14 cellular contexts compared by ENCODE assay signal in the genomic region with DNA sequence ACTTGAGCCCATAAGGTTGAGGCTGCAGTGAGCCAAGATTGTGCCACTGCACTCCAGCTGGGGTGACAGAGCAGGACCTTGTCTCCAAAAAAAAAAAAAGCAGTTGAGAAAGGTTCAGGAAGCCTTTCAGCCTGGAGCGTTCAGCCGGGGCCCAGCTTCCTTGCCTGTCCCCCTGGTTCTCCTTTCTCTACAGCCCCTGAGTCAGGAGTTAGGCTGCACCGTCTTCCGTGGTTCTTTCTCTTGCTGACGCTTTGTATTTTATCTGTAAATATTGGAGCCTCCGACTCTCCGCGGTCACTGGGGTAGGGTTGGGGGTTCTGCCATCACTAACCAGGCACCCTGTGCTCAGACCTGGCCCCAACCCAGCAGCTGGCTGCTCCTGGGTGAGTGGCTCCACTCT.
"Had no signal": no experiment of that assay in that cellular context is flagged by ENCODE, and none has a peak within 500 bp of the region (broad histone marks: within the 10 kb centered on the region; RNA-seq: fewer than 3 reads in every experiment).

No MANE protein-coding gene starts in this region.

- H3K27me3 Mint-ChIP-seq: activated T-helper 17 cell treated with anti-CD3 and anti-CD28 coated beads, Interleukin-2, amount 50 U/mL, for 72 hours; type B pancreatic cell had no signal

- DNase-seq: activated CD4-positive, alpha-beta T cell treated with anti-CD3 and anti-CD28 coated beads, Interleukin-2, amount 50 U/mL, for 48 hours; activated naive CD4-positive, alpha-beta T cell treated with anti-CD3 and anti-CD28 coated beads for 36 hours; endodermal cell; occipital lobe; psoas muscle; SK-N-SH; stimulated activated CD4-positive, alpha-beta T cell treated with anti-CD3 and anti-CD28 coated beads, Interleukin-4, amount 100 ng/mL, for 1 hour; stimulated activated naive CD4-positive, alpha-beta T cell; T-helper 1 cell; WERI-Rb-1 had no signal

- H3K27ac ChIP-seq: breast epithelium, psoas muscle, WERI-Rb-1 had no signal

- H3K4me1 Mint-ChIP-seq: endodermal cell, nephron had no signal

- H3K27ac Mint-ChIP-seq: activated naive CD4-positive, alpha-beta T cell treated with anti-CD3 and anti-CD28 coated beads for 36 hours; activated T-helper 17 cell treated with anti-CD3 and anti-CD28 coated beads, Interleukin-2, amount 50 U/mL, for 72 hours; endodermal cell; nephron had no signal

- ATAC-seq: activated T-helper 17 cell treated with anti-CD3 and anti-CD28 coated beads, Interleukin-2, amount 50 U/mL, for 72 hours; psoas muscle had no signal

- H3K4me3 Mint-ChIP-seq: activated naive CD4-positive, alpha-beta T cell treated with anti-CD3 and anti-CD28 coated beads for 36 hours; activated T-helper 17 cell treated with anti-CD3 and anti-CD28 coated beads, Interleukin-2, amount 50 U/mL, for 72 hours; endodermal cell; nephron had no signal

- H3K9me3 Mint-ChIP-seq: activated naive CD4-positive, alpha-beta T cell treated with anti-CD3 and anti-CD28 coated beads for 36 hours; activated T-helper 17 cell treated with anti-CD3 and anti-CD28 coated beads, Interleukin-2, amount 50 U/mL, for 72 hours; endodermal cell; nephron; type B pancreatic cell had no signal
